8 cellular contexts compared by ENCODE assay signal in genomic region chr4:17664755-17665154, GRCh38. TPM values are rescaled to one million over a fixed set of nuclear protein-coding genes. Genes with fewer than 3 reads are reported as not detected.
DNase-seq lines count a peak whose midpoint lies in the region; ATAC-seq and TF ChIP-seq lines count a peak whose summit lies in the region.

No MANE protein-coding gene starts in this region.

- intact Hi-C loops in mucosa of descending colon (cut with DNase I, micrococcal nuclease): no loop called here

- H3K4me3 ChIP-seq in Loucy (ENCODE audit: low read length, poor library complexity, severe bottlenecking) (peak overlapping the region; percentile 67), mucosa of descending colon (no peak overlapping the region)

- H3F3A ChIP-seq in Loucy (ENCODE audit: low read depth): 0 out of 2 replicates have a peak, but pooled peaks cover 4% of the 10 kb centered on the region

- peak overlapping the region; percentile 55 for H2AFZ ChIP-seq in Loucy (ENCODE audit: low read length)

- peaks cover 27% of the 10 kb centered on the region for H3K4me1 ChIP-seq in Loucy (ENCODE audit: insufficient read depth, low read length, poor library complexity, severe bottlenecking)
- no peaks in the 10 kb centered on the region for H3K4me1 ChIP-seq in mucosa of descending colon (ENCODE audit: low read depth)

- no peaks in the 10 kb centered on the region for H4K20me1 ChIP-seq in Loucy (ENCODE audit: insufficient read depth, low read length, poor library complexity, severe bottlenecking)

- H3K9ac ChIP-seq in Loucy (ENCODE audit: low read depth, low read length, poor library complexity, severe bottlenecking): peak overlapping the region; percentile 56

- DNase-seq in mucosa of descending colon (no peak), GM20000 (ENCODE audit: low spot score) (no peak), AG08395 (ENCODE audit: low spot score) (no peak), erythroblast (lab: John Stamatoyannopoulos, UW) (no peak)
- no peak for DNase-seq in stimulated activated CD4-positive, alpha-beta T cell treated with anti-CD3 and anti-CD28 coated beads, Interleukin-2, amount 100 ng/mL, for 48 hours

- H3K36me3 ChIP-seq in Loucy (ENCODE audit: insufficient read depth, low read length): no peaks in the 10 kb centered on the region
- no peaks in the 10 kb centered on the region for H3K36me3 ChIP-seq in mucosa of descending colon (ENCODE audit: low read depth)

- no peaks in the 10 kb centered on the region for H3K79me2 ChIP-seq in Loucy (ENCODE audit: insufficient read depth, low read length)

- ATAC-seq in GM18907 (IDR thresholded peaks at IDR 0.05; ENCODE audit: unreplicated experiment): peak; percentile 98
- peak; percentile 92 for ATAC-seq in HG02642 (IDR thresholded peaks at IDR 0.05; ENCODE audit: poor library complexity, unreplicated experiment)
- peak; percentile 10 for ATAC-seq in mucosa of descending colon

- no peaks in the 10 kb centered on the region for H3K27me3 ChIP-seq in Loucy (ENCODE audit: insufficient read depth, low read length, poor library complexity, severe bottlenecking)

- H3K9me3 ChIP-seq in Loucy (ENCODE audit: insufficient read depth, low read depth, low read length) (no peaks in the 10 kb centered on the region), mucosa of descending colon (no peaks in the 10 kb centered on the region)

- H3K9me2 ChIP-seq in Loucy (replicated peaks; ENCODE audit: low read depth, low read length): no peaks in the 10 kb centered on the region

- TF ChIP-seq CTCF in Loucy (conservative IDR thresholded peaks at IDR 0.05; ENCODE audit: low read length): peak; percentile 47
- TF ChIP-seq CTCF in mucosa of descending colon (IDR thresholded peaks at IDR 0.05): no peak
- TF ChIP-seq CTCF in GM20000 (IDR thresholded peaks at IDR 0.05; ENCODE audit: extremely low read depth, missing control alignments): no peak

- TF ChIP-seq POLR2A in erythroblast (IDR thresholded peaks at IDR 0.05; ENCODE audit: low read length): no peak

- H3K4me2 ChIP-seq in Loucy (ENCODE audit: low read depth, low read length, poor library complexity, severe bottlenecking): peak overlapping the region; percentile 72

RNA-seq across cellular contexts. Expression of gene MED28, which starts 50.3 kb away (rescaled TPM):
- total RNA-seq in mucosa of descending colon: 10 to 100 TPM; 35.3 to 55.6 (median 37.5) TPM

Comparison
In these comparisons a context has a peak if more than half of its experiments do, and no peak if none do; other contexts are left out.
1. ATAC-seq: peak in every context shown above with its lines; median percentile 98 in GM18907; 92 in HG02642; 10 in mucosa of descending colon.